In the genomic region with DNA sequence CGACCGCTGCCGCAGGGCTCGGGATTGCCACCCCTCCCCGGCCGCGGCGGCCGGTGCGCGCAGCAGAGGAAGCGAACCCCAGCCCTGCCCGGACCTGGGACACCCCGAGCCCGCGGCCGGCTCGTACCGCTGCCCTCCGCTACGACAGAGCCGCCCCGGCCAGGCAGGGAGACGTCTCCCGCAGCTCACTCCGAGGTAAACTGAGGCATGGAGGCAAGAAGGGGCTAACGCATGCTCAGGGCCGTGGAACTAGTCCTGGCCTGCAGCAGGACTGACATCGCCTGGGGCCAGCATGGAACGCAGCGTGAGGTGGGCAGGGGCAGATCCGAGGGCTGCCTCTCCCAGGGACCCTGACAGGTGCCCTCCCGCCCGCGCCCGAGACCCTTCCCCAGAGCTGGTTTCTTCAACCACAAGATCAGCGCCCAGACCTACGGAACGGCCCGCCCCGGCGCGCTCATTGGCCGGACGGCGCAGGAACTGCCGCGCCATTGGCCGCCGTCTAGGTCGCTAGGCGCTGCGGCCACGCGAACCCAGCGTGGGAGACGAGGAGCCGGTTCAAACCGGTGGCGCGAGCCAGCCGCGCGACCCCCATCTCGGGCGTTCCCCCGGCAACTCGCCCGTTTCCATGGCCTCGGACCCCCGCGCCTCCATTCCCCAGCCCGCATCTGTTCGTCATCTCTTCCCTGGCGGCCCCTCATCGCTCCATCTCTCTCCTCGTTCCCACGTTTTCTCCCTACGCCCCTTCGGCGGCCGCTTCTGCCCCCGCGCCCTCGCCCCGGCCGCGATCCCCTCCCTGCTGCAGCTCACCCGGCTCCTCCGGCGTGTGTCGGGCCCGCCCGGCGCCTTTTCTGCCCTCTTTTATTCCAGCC, we compare ENCODE assay signal across 8 cellular contexts. TPM values are rescaled to one million over a fixed set of nuclear protein-coding genes. Genes with fewer than 3 reads are reported as not detected.
A peak's percentile ranks its signal among the peaks of the same experiment; 100 is the strongest.
DNase-seq lines count a peak whose midpoint lies in the region; ATAC-seq and TF ChIP-seq lines count a peak whose summit lies in the region.

Gene SLC43A2, minus strand, starts transcription at position 848 of the 869 bp plus-strand sequence. CDS start 960 bp downstream, outside the sequence.

- H3K9ac ChIP-seq in duodenal mucosa (ENCODE audit: low read depth in 1 of 2, low read length in 2 of 2) (peak within 1 kb of the TSS; percentile 81 to 91), liver (ENCODE audit: low read depth in 1 of 2, low read length in 2 of 2) (peak within 1 kb of the TSS in 1 of 2 donors; percentile 28)

- ATAC-seq in GM18907 (IDR thresholded peaks at IDR 0.05; ENCODE audit: unreplicated experiment), result peak; percentile 60
- ATAC-seq in HG03159 (IDR thresholded peaks at IDR 0.05; ENCODE audit: unreplicated experiment), result peak; percentile 53

- no peaks in the 10 kb centered on the region for H3K27me3 ChIP-seq in duodenal mucosa (ENCODE audit: control insufficient read depth in 1 of 2, insufficient read depth in 2 of 2, low read length in 2 of 2)
- no peaks in the 10 kb centered on the region for H3K27me3 ChIP-seq in liver (ENCODE audit: control insufficient read depth in 4 of 4, insufficient read depth in 4 of 4, low read length in 3 of 4)

- no peak for TF ChIP-seq CTCF in liver (IDR thresholded peaks at IDR 0.05; ENCODE audit: low read depth, low read length, missing input control)

- H3K4me3 ChIP-seq in duodenal mucosa (ENCODE audit: low read depth in 1 of 2, low read length in 2 of 2), result peak within 1 kb of the TSS; percentile 94
- H3K4me3 ChIP-seq in liver (ENCODE audit: low read depth in 1 of 3, low read length in 3 of 3), result peak within 1 kb of the TSS; percentile 63 to 74 (median 70)

- H3K9me3 ChIP-seq in duodenal mucosa (ENCODE audit: control insufficient read depth in 1 of 2, low read length in 2 of 2), result no peaks in the 10 kb centered on the region
- no peaks in the 10 kb centered on the region for H3K9me3 ChIP-seq in liver (ENCODE audit: control insufficient read depth in 4 of 4, low read length in 3 of 4)

- 2% methylated on average over 95 of the region's 95 CpGs for WGBS in liver

- H3K4me1 ChIP-seq in duodenal mucosa (ENCODE audit: control insufficient read depth in 1 of 2, insufficient read depth in 2 of 2, low read length in 2 of 2) (peaks cover 33 to 34% of the 10 kb centered on the region in 2 donors), liver (ENCODE audit: control insufficient read depth in 4 of 4, insufficient read depth in 4 of 4, low read length in 3 of 4) (peaks cover 9 to 32% (median 20%) of the 10 kb centered on the region in 4 donors)

- peak; percentile 93 for DNase-seq in AG08395 (ENCODE audit: low spot score)
- DNase-seq in NCI-H524 (lab: John Stamatoyannopoulos, UW), result peak; percentile 59 to 86
- DNase-seq in activated CD4-positive, alpha-beta T cell treated with anti-CD3 and anti-CD28 coated beads, Interleukin-2, amount 50 U/mL, for 4 hours, result peak; percentile 55 to 60
- DNase-seq in stimulated activated CD4-positive, alpha-beta T cell treated with anti-CD3 and anti-CD28 coated beads, Interleukin-2, amount 100 ng/mL, for 48 hours, result peak; percentile 69 to 71

- TF ChIP-seq RAD21 in liver (IDR thresholded peaks at IDR 0.05), result no peak

- H3K27ac ChIP-seq in duodenal mucosa (ENCODE audit: low read depth, low read length) (peak within 1 kb of the TSS; percentile 90), liver (ENCODE audit: low read depth in 1 of 2, low read length in 2 of 2) (peak within 1 kb of the TSS; percentile 79 to 88)

- H3K36me3 ChIP-seq in duodenal mucosa (ENCODE audit: control insufficient read depth in 1 of 2, insufficient read depth in 2 of 2, low read length in 2 of 2) (no peaks in the 10 kb centered on the region), liver (ENCODE audit: control insufficient read depth in 4 of 4, insufficient read depth in 3 of 4, low read depth in 1 of 4, low read length in 3 of 4) (no peaks in the 10 kb centered on the region)

TF ChIP-seq in liver, 16 proteins besides CTCF, POLR2A, EP300 and RAD21:
- TF ChIP-seq TAF1 (conservative IDR thresholded peaks at IDR 0.05), result no peak
- TF ChIP-seq JUND (IDR thresholded peaks at IDR 0.05), result no peak
- no peak for TF ChIP-seq FOXA1 (IDR thresholded peaks at IDR 0.05)
- TF ChIP-seq HNF4G (IDR thresholded peaks at IDR 0.05), result no peak
- TF ChIP-seq RXRA (IDR thresholded peaks at IDR 0.05), result no peak
- no peak for TF ChIP-seq HNF4A (conservative IDR thresholded peaks at IDR 0.05)
- TF ChIP-seq SP1 (IDR thresholded peaks at IDR 0.05), result no peak

RNA-seq across cellular contexts. Expression of gene SLC43A2, which starts in this region (rescaled TPM):
- 1 to 10 TPM; 4.8 to 7.9 TPM for total RNA-seq in liver
- 1 to 10 TPM in 1 of 2 donors, under 1 TPM in 1; 0.63 to 4.7 TPM for polyA plus RNA-seq in liver

Comparison
In these comparisons a context has a peak if more than half of its experiments do, and no peak if none do; other contexts are left out.
1. Peak in every context shown above with its lines: DNase-seq, ATAC-seq, H3K4me3 ChIP-seq and H3K27ac ChIP-seq.